ENCODE assay signal across 8 cellular contexts in the genomic region with DNA sequence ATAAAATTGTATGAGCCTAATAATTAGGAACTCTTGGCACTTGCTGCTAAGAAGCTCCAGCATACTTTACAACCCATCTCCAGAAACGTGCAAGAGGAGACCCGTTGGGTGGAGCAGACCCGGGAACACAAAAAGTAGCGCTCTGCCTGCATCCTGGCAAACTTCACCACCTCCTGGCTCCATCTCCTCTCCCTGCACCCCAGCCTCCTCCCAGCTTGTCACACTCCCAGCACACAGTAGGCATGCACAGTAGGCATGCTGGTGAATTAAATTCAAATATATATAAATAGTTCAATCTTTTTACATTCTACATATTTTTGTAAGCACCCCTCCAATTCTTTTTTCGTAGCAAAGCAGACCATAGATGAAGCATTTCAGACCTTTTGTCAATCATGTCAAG. TPM values are rescaled to one million over a fixed set of nuclear protein-coding genes. Genes with fewer than 3 reads are reported as not detected.
DNase-seq lines count a peak whose midpoint lies in the region; ATAC-seq and TF ChIP-seq lines count a peak whose summit lies in the region.

No MANE protein-coding gene starts in this region.

- no peaks in the 10 kb centered on the region for H3K27me3 ChIP-seq in thoracic aorta (replicated peaks; ENCODE audit: insufficient read depth)

- CTCF ChIA-PET in activated CD4-positive, alpha-beta T cell treated with anti-CD3 and anti-CD28 coated beads, Interleukin-2, amount 10 ng/mL, durations not matched to agents 7 days and 5 days (lab: Charles Lee): interaction anchor here (0.6 kb wide), 1 partner anchor 78 kb away, joined by 3 read pairs; no protein-coding TSS in a partner anchor

- H3K4me3 Mint-ChIP-seq in activated CD4-positive, alpha-beta T cell treated with anti-CD3 and anti-CD28 coated beads, Interleukin-2, amount 10 ng/mL, durations not matched to agents 7 days and 5 days: peak overlapping the region; percentile 80
- H3K4me3 Mint-ChIP-seq in activated T-helper 17 cell treated with anti-CD3 and anti-CD28 coated beads, Interleukin-2, amount 50 U/mL, for 72 hours: peak overlapping the region; percentile 86

- H3K4me1 ChIP-seq in thoracic aorta (ENCODE audit: control insufficient read depth in 1 of 2, low read depth in 2 of 2): peaks cover 3 to 6% of the 10 kb centered on the region in 2 donors

- no peak for ATAC-seq in activated T-helper 17 cell treated with anti-CD3 and anti-CD28 coated beads, Interleukin-2, amount 50 U/mL, for 72 hours (replicated peaks)
- ATAC-seq in thoracic aorta (ENCODE audit: insufficient number of reproducible peaks, low FRiP score, low read depth) (no peak), HG02870 (IDR thresholded peaks at IDR 0.05; ENCODE audit: unreplicated experiment) (no peak)

- H3K9me3 Mint-ChIP-seq in activated CD4-positive, alpha-beta T cell treated with anti-CD3 and anti-CD28 coated beads, Interleukin-2, amount 10 ng/mL, durations not matched to agents 7 days and 5 days: no peaks in the 10 kb centered on the region
- no peaks in the 10 kb centered on the region for H3K9me3 Mint-ChIP-seq in activated T-helper 17 cell treated with anti-CD3 and anti-CD28 coated beads, Interleukin-2, amount 50 U/mL, for 72 hours

- no peaks in the 10 kb centered on the region for H3K9me3 ChIP-seq in thoracic aorta

- TF ChIP-seq CTCF in thoracic aorta (IDR thresholded peaks at IDR 0.05): no peak

- no peak overlapping the region for H3K27ac ChIP-seq in thoracic aorta

- peak overlapping the region; percentile 83 for H3K4me3 ChIP-seq in thoracic aorta

- DNase-seq in activated CD4-positive, alpha-beta T cell treated with anti-CD3 and anti-CD28 coated beads, Interleukin-2, amount 10 ng/mL, durations not matched to agents 7 days and 5 days: no peak
- DNase-seq in activated CD4-positive, alpha-beta T cell treated with anti-CD3 and anti-CD28 coated beads for 48 hours: no peak
- DNase-seq in iPS-NIHi7 (ENCODE audit: extremely low spot score) (peak; percentile 30), thoracic aorta (ENCODE audit: low spot score) (no peak), NCI-H146 (lab: John Stamatoyannopoulos, UW) (no peak), DMS 273 treated with DMSO at 0.1 percent for 48 hours (lab: John Stamatoyannopoulos, UW) (no peak)

- H3K27ac Mint-ChIP-seq in activated CD4-positive, alpha-beta T cell treated with anti-CD3 and anti-CD28 coated beads, Interleukin-2, amount 10 ng/mL, durations not matched to agents 7 days and 5 days: no peak overlapping the region
- peak overlapping the region; percentile 83 for H3K27ac Mint-ChIP-seq in activated T-helper 17 cell treated with anti-CD3 and anti-CD28 coated beads, Interleukin-2, amount 50 U/mL, for 72 hours

- no peaks in the 10 kb centered on the region for H3K36me3 Mint-ChIP-seq in activated CD4-positive, alpha-beta T cell treated with anti-CD3 and anti-CD28 coated beads, Interleukin-2, amount 10 ng/mL, durations not matched to agents 7 days and 5 days (ENCODE audit: low read depth)
- H3K36me3 Mint-ChIP-seq in activated T-helper 17 cell treated with anti-CD3 and anti-CD28 coated beads, Interleukin-2, amount 50 U/mL, for 72 hours (ENCODE audit: low read depth): no peaks in the 10 kb centered on the region

- peaks cover 18% of the 10 kb centered on the region for H3K27me3 Mint-ChIP-seq in activated CD4-positive, alpha-beta T cell treated with anti-CD3 and anti-CD28 coated beads, Interleukin-2, amount 10 ng/mL, durations not matched to agents 7 days and 5 days
- H3K27me3 Mint-ChIP-seq in activated T-helper 17 cell treated with anti-CD3 and anti-CD28 coated beads, Interleukin-2, amount 50 U/mL, for 72 hours: peaks cover 3% of the 10 kb centered on the region

- no peaks in the 10 kb centered on the region for H3K36me3 ChIP-seq in thoracic aorta

- POLR2A ChIA-PET in activated CD4-positive, alpha-beta T cell treated with anti-CD3 and anti-CD28 coated beads, Interleukin-2, amount 10 ng/mL, durations not matched to agents 7 days and 5 days (lab: Charles Lee): interaction anchor here (0.5 kb wide), 1 partner anchor 9 kb away, joined by 3 read pairs; no protein-coding TSS in a partner anchor

- peaks cover 6% of the 10 kb centered on the region for H3K4me1 Mint-ChIP-seq in activated CD4-positive, alpha-beta T cell treated with anti-CD3 and anti-CD28 coated beads, Interleukin-2, amount 10 ng/mL, durations not matched to agents 7 days and 5 days
- H3K4me1 Mint-ChIP-seq in activated T-helper 17 cell treated with anti-CD3 and anti-CD28 coated beads, Interleukin-2, amount 50 U/mL, for 72 hours: peaks cover 4% of the 10 kb centered on the region

RNA-seq across cellular contexts. Expression of a gene that starts 1.2 kb away (rescaled TPM):
- 1 to 10 TPM; 6.4 to 6.7 TPM for total RNA-seq in activated CD4-positive, alpha-beta T cell treated with anti-CD3 and anti-CD28 coated beads, Interleukin-2, amount 10 ng/mL, durations not matched to agents 7 days and 5 days
- total RNA-seq in activated T-helper 17 cell treated with anti-CD3 and anti-CD28 coated beads, Interleukin-2, amount 50 U/mL, for 72 hours: 1 to 10 TPM; 5.9 to 9.6 TPM
- 10 to 100 TPM; 13.0 to 21.9 TPM for total RNA-seq in thoracic aorta

RNA-seq across cellular contexts. Expression of a gene that starts 33.3 kb away (rescaled TPM):
- 100 to 1,000 TPM in 1 of 2 experiments, 10 to 100 TPM in 1; 96.3 to 104 TPM for total RNA-seq in activated CD4-positive, alpha-beta T cell treated with anti-CD3 and anti-CD28 coated beads, Interleukin-2, amount 10 ng/mL, durations not matched to agents 7 days and 5 days
- total RNA-seq in activated T-helper 17 cell treated with anti-CD3 and anti-CD28 coated beads, Interleukin-2, amount 50 U/mL, for 72 hours: 100 to 1,000 TPM in 1 of 2 donors, 10 to 100 TPM in 1; 86.0 to 182 TPM
- total RNA-seq in thoracic aorta: 100 to 1,000 TPM; 248 to 385 TPM

RNA-seq across cellular contexts. Expression of a gene that starts 41.6 kb away (rescaled TPM):
- 10 to 100 TPM; 44.3 to 46.4 TPM for total RNA-seq in activated CD4-positive, alpha-beta T cell treated with anti-CD3 and anti-CD28 coated beads, Interleukin-2, amount 10 ng/mL, durations not matched to agents 7 days and 5 days
- 10 to 100 TPM; 59.5 to 76.7 TPM for total RNA-seq in activated T-helper 17 cell treated with anti-CD3 and anti-CD28 coated beads, Interleukin-2, amount 50 U/mL, for 72 hours
- total RNA-seq in thoracic aorta: 10 to 100 TPM; 88.9 to 95.1 TPM
